In the genomic region with DNA sequence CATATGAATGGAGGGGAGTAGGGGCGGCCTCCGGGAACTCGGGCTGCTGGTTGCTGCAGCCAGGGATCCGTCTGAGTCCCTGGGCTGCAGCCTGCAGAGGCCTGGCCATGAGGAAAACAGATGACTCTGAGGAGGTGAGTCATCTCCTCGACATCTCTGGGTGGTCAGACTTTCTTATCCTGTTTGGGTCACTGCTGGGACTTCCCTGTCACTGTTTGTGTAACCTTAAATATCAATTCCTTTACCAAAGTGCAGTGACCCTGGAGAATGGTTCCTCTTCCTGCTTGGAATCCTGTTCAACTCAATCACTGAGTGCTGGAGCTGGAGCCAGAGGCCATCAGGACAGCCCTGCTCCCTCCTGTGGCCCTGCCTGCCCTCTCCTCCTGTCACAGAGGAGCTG, we compare ENCODE assay signal across 1 cellular context.
TF ChIP-seq lines count a peak whose summit lies in the region.
"Not testable (repeated sequence)": the region's sequence is repeated elsewhere in the genome, so short reads cannot be mapped to it uniquely, and the experiment has no call there.

No MANE protein-coding gene starts in this region.

TF ChIP-seq in A549, 52 proteins besides CTCF, POLR2A, EP300 and RAD21:
- not testable (repeated sequence) for TF ChIP-seq FOSL2 (IDR thresholded peaks at IDR 0.05)
- peak; percentile 32; the same call in 1 of the 2 replicates for TF ChIP-seq FOSL2 (CRISPR knock-in tag; IDR thresholded peaks at IDR 0.05)
TF ChIP-seq in A549: peak in this region for 1; not testable (repeated sequence) for 51.
